ENCODE assay signal across 23 cellular contexts in the genomic region with DNA sequence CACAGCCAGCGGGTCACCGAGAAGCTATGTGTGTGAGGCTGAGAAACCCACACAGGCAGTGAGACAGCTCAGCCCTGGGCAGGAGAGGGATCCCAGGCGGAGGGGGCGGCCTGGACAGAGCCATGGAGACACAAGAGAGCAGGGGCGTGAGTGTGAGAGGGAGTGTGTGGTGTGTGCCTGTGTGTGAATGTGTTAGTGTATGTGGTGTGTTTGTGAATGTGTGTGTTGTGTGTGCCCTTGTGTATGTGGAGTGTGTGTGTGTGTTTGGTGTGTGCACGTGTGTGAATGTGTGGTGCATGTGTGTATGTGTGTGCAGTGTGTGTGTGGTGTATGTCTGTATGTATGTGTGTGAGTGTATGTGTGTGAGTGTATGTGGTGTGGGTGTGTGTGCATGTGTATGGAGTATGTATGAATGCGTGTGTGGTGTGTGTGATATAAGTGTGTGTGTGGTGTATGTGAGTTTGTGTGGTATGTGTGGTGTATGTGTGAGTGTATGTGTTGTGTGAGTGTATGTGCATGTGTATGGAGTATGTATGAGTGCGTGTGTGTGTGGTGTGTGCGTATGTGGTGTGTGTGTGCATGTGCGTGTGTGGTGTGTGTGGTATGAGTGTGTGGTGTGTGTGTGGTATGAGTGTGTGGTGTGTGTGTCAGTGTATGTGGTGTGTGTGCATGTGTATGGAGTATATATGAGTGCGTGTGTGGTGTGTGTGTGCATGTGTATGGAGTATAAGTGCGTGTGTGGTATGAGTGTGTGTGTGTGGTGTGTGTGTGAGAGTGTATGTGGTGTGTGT.
DNase-seq lines count a peak whose midpoint lies in the region; ATAC-seq, FAIRE-seq and TF ChIP-seq lines count a peak whose summit lies in the region.
"Had no signal": no experiment of that assay in that cellular context is flagged by ENCODE, and none has a peak within 500 bp of the region (broad histone marks: within the 10 kb centered on the region; RNA-seq: fewer than 3 reads in every experiment).

No MANE protein-coding gene starts in this region.

- H3K9me3 Mint-ChIP-seq in chondrocyte (ENCODE audit: low read depth), result no peaks in the 10 kb centered on the region
- H3K9me3 Mint-ChIP-seq: activated CD4-positive, alpha-beta T cell treated with anti-CD3 and anti-CD28 coated beads, Interleukin-2, amount 10 ng/mL, durations not matched to agents 7 days and 5 days; activated naive CD8-positive, alpha-beta T cell treated with anti-CD3 and anti-CD28 coated beads for 36 hours; natural killer cell; stimulated activated naive CD8-positive, alpha-beta T cell treated with anti-CD3 and anti-CD28 coated beads, Interleukin-15, Interleukin-2, amounts not matched to agents 100 ng/mL and 50 ng/mL, for 24 hours; T-cell had no signal

- H3K4me1 ChIP-seq in mucosa of descending colon (ENCODE audit: low read depth) (no peaks in the 10 kb centered on the region), foreskin keratinocyte (no peaks in the 10 kb centered on the region)
- H3K4me1 ChIP-seq: ascending aorta had no signal

- no peaks in the 10 kb centered on the region for H3K27me3 ChIP-seq in foreskin keratinocyte
- H3K27me3 ChIP-seq: ascending aorta had no signal

- intact Hi-C loops in mucosa of descending colon (cut with DNase I, micrococcal nuclease), result no loop called here

- peak; percentile 100 for FAIRE-seq in HTR-8/SVneo (lab: Jason Lieb, UNC)
- FAIRE-seq in urothelium cell line (lab: Jason Lieb, UNC), result peak; percentile 100

- no peaks in the 10 kb centered on the region for H3K36me3 ChIP-seq in mucosa of descending colon (ENCODE audit: low read depth)
- H3K36me3 ChIP-seq: ascending aorta, thoracic aorta had no signal

- H3K4me3 ChIP-seq in mucosa of descending colon, result no peak overlapping the region
- H3K4me3 ChIP-seq: ascending aorta, coronary artery, skin epidermis, thoracic aorta had no signal

- H3K36me3 Mint-ChIP-seq in chondrocyte (ENCODE audit: low read depth), result peaks cover 2% of the 10 kb centered on the region
- H3K36me3 Mint-ChIP-seq: activated naive CD8-positive, alpha-beta T cell treated with anti-CD3 and anti-CD28 coated beads for 36 hours; CD8-positive, alpha-beta memory T cell; natural killer cell; T-cell had no signal

- H3K4me3 Mint-ChIP-seq in chondrocyte (ENCODE audit: unreplicated experiment), result no peak overlapping the region
- H3K4me3 Mint-ChIP-seq: activated CD4-positive, alpha-beta T cell treated with anti-CD3 and anti-CD28 coated beads, Interleukin-2, amount 10 ng/mL, durations not matched to agents 7 days and 5 days; activated naive CD8-positive, alpha-beta T cell treated with anti-CD3 and anti-CD28 coated beads for 36 hours; CD8-positive, alpha-beta memory T cell; natural killer cell; stimulated activated naive CD8-positive, alpha-beta T cell treated with anti-CD3 and anti-CD28 coated beads, Interleukin-15, Interleukin-2, amounts not matched to agents 100 ng/mL and 50 ng/mL, for 24 hours; T-cell had no signal

- no peak overlapping the region for H3K27ac Mint-ChIP-seq in chondrocyte (ENCODE audit: unreplicated experiment)
- H3K27ac Mint-ChIP-seq: activated CD4-positive, alpha-beta T cell treated with anti-CD3 and anti-CD28 coated beads, Interleukin-2, amount 10 ng/mL, durations not matched to agents 7 days and 5 days; activated naive CD8-positive, alpha-beta T cell treated with anti-CD3 and anti-CD28 coated beads for 36 hours; CD8-positive, alpha-beta memory T cell; natural killer cell; stimulated activated naive CD8-positive, alpha-beta T cell treated with anti-CD3 and anti-CD28 coated beads, Interleukin-15, Interleukin-2, amounts not matched to agents 100 ng/mL and 50 ng/mL, for 24 hours; T-cell had no signal

- no peak overlapping the region for H3K27ac ChIP-seq in foreskin keratinocyte
- H3K27ac ChIP-seq: ascending aorta, coronary artery, skin epidermis, thoracic aorta had no signal

- no peak for TF ChIP-seq CTCF in chondrocyte (IDR thresholded peaks at IDR 0.05)
- no peak for TF ChIP-seq CTCF in mucosa of descending colon (IDR thresholded peaks at IDR 0.05)
- no peak for TF ChIP-seq CTCF in foreskin keratinocyte (conservative IDR thresholded peaks at IDR 0.05)

- DNase-seq in HTR-8/SVneo (ENCODE audit: insufficient read length, low spot score), result no peak
- DNase-seq in chondrocyte (ENCODE audit: low spot score), result peak; percentile 40
- no peak for DNase-seq in mucosa of descending colon
- DNase-seq in urothelium cell line (ENCODE audit: low spot score), result no peak
- DNase-seq in foreskin keratinocyte, result no peak
- no peak for DNase-seq in ecto neural progenitor cell (ENCODE audit: low spot score)
- DNase-seq: activated CD4-positive, alpha-beta T cell treated with anti-CD3 and anti-CD28 coated beads, Interleukin-2, amount 10 ng/mL, durations not matched to agents 7 days and 5 days; activated effector memory CD4-positive, alpha-beta T cell treated with Interleukin-2 at 50 U/mL for 16 hours; activated naive CD8-positive, alpha-beta T cell treated with anti-CD3 and anti-CD28 coated beads for 36 hours; activated T-cell treated with anti-CD3 and anti-CD28 coated beads, Interleukin-2, amount 50 U/mL, for 1 hour; CD8-positive, alpha-beta memory T cell; DMS 273 treated with DMSO at 0.1 percent for 48 hours; effector memory CD4-positive, alpha-beta T cell; left ventricle myocardium superior; natural killer cell; RPMI8226; T-cell had no signal

- peaks cover 9% of the 10 kb centered on the region for H3K4me1 Mint-ChIP-seq in chondrocyte (ENCODE audit: low read depth)
- H3K4me1 Mint-ChIP-seq: activated CD4-positive, alpha-beta T cell treated with anti-CD3 and anti-CD28 coated beads, Interleukin-2, amount 10 ng/mL, durations not matched to agents 7 days and 5 days; activated naive CD8-positive, alpha-beta T cell treated with anti-CD3 and anti-CD28 coated beads for 36 hours; CD8-positive, alpha-beta memory T cell; natural killer cell; T-cell had no signal

- peaks cover 3% of the 10 kb centered on the region for H3K27me3 Mint-ChIP-seq in chondrocyte (ENCODE audit: low read depth)
- H3K27me3 Mint-ChIP-seq: activated CD4-positive, alpha-beta T cell treated with anti-CD3 and anti-CD28 coated beads, Interleukin-2, amount 10 ng/mL, durations not matched to agents 7 days and 5 days; stimulated activated naive CD8-positive, alpha-beta T cell treated with anti-CD3 and anti-CD28 coated beads, Interleukin-15, Interleukin-2, amounts not matched to agents 100 ng/mL and 50 ng/mL, for 24 hours had no signal

- ATAC-seq in mucosa of descending colon (peak; percentile 19), foreskin keratinocyte (no peak), HG03108 (IDR thresholded peaks at IDR 0.05; ENCODE audit: unreplicated experiment) (no peak)
- ATAC-seq: left ventricle myocardium superior, T-cell had no signal

- no peaks in the 10 kb centered on the region for H3K9me3 ChIP-seq in mucosa of descending colon
- H3K9me3 ChIP-seq: ascending aorta, thoracic aorta had no signal
